Comparison of ENCODE assay signal across 14 cellular contexts in genomic region chr21:44657635-44658183, GRCh38. TPM values are rescaled to one million over a fixed set of nuclear protein-coding genes. Genes with fewer than 3 reads are reported as not detected.
DNase-seq lines count a peak whose midpoint lies in the region; ATAC-seq, FAIRE-seq and TF ChIP-seq lines count a peak whose summit lies in the region.
"Had no signal": no experiment of that assay in that cellular context is flagged by ENCODE, and none has a peak within 500 bp of the region (broad histone marks: within the 10 kb centered on the region; RNA-seq: fewer than 3 reads in every experiment).

Gene KRTAP12-3, plus strand, starts transcription at chr21:44657932. Its CDS starts 48 bp downstream, at chr21:44657980.

- peak within 1 kb of the TSS; percentile 48 for H3K4me3 Mint-ChIP-seq in activated naive CD4-positive, alpha-beta T cell treated with anti-CD3 and anti-CD28 coated beads for 36 hours
- peak within 1 kb of the TSS; percentile 74 for H3K4me3 Mint-ChIP-seq in natural killer cell
- no peak within 1 kb of the TSS for H3K4me3 Mint-ChIP-seq in endodermal cell

- peaks cover 6% of the 10 kb centered on the region for H3K9me3 ChIP-seq in endodermal cell (ENCODE audit: control insufficient read depth, low read length)

- peaks cover 7% of the 10 kb centered on the region for H3K36me3 Mint-ChIP-seq in activated naive CD4-positive, alpha-beta T cell treated with anti-CD3 and anti-CD28 coated beads for 36 hours (ENCODE audit: low read depth)
- H3K36me3 Mint-ChIP-seq in natural killer cell, result peaks cover 18% of the 10 kb centered on the region
- H3K36me3 Mint-ChIP-seq in endodermal cell (ENCODE audit: low read depth), result no peaks in the 10 kb centered on the region

- no peak within 1 kb of the TSS for H3K27ac ChIP-seq in endodermal cell (ENCODE audit: low read depth, low read length)
- H3K27ac ChIP-seq: left ventricle myocardium inferior had no signal

- DNase-seq in H4 (ENCODE audit: low spot score) (peak; percentile 82), T-helper 1 cell (peak; percentile 43 to 93 (median 48)), natural killer cell (peak; percentile 49), endodermal cell (no peak), NCI-H510A (lab: John Stamatoyannopoulos, UW) (no peak), D721Med (ENCODE audit: insufficient read length, low spot score) (no peak)
- DNase-seq in activated naive CD4-positive, alpha-beta T cell treated with anti-CD3 and anti-CD28 coated beads for 36 hours, result peak; percentile 45
- DNase-seq: activated CD4-positive, CD25-positive, alpha-beta regulatory T cell treated with anti-CD3 and anti-CD28 coated beads, Interleukin-2, amount 50 U/mL, for 72 hours; left ventricle myocardium inferior; NCI-H2171 had no signal

- peak within 1 kb of the TSS; percentile 76 for H3K27ac Mint-ChIP-seq in activated naive CD4-positive, alpha-beta T cell treated with anti-CD3 and anti-CD28 coated beads for 36 hours
- H3K27ac Mint-ChIP-seq in natural killer cell (peak within 1 kb of the TSS; percentile 89 to 94), endodermal cell (no peak within 1 kb of the TSS)

- intact Hi-C loops in activated naive CD4-positive, alpha-beta T cell treated with anti-CD3 and anti-CD28 coated beads for 36 hours (cut with micrococcal nuclease), result loop anchor here (1.0 kb wide), 2 partner anchors 38 to 257 kb away; no protein-coding TSS in a partner anchor
- intact Hi-C loops in natural killer cell (cut with micrococcal nuclease), result loop anchor here (2.0 kb wide), 2 partner anchors 31 to 39 kb away; partner anchors contain the start of gene KRTAP10-9

- FAIRE-seq in D721Med (lab: Jason Lieb, UNC), result no peak
- FAIRE-seq: HTR-8/SVneo had no signal

- CTCF ChIA-PET in activated naive CD4-positive, alpha-beta T cell treated with anti-CD3 and anti-CD28 coated beads for 36 hours (lab: Charles Lee), result interaction anchor here (1.1 kb wide), 1 partner anchor 8 kb away, joined by 3 read pairs; no protein-coding TSS in a partner anchor

- H3K9me3 Mint-ChIP-seq in activated naive CD4-positive, alpha-beta T cell treated with anti-CD3 and anti-CD28 coated beads for 36 hours, result peaks cover 33% of the 10 kb centered on the region
- peaks cover 2 to 12% of the 10 kb centered on the region in 2 donors for H3K9me3 Mint-ChIP-seq in natural killer cell
- H3K9me3 Mint-ChIP-seq in endodermal cell, result peaks cover 16% of the 10 kb centered on the region

- no peak within 1 kb of the TSS for H3K4me3 ChIP-seq in endodermal cell (ENCODE audit: low read length)
- H3K4me3 ChIP-seq: left ventricle myocardium inferior had no signal

- peaks cover 49% of the 10 kb centered on the region for H3K4me1 Mint-ChIP-seq in activated naive CD4-positive, alpha-beta T cell treated with anti-CD3 and anti-CD28 coated beads for 36 hours (ENCODE audit: low read depth)
- H3K4me1 Mint-ChIP-seq in natural killer cell, result peaks cover 55 to 56% of the 10 kb centered on the region in 2 donors
- H3K4me1 Mint-ChIP-seq in endodermal cell, result peaks cover 10% of the 10 kb centered on the region

- WGBS in endodermal cell (ENCODE audit: insufficient coverage in 1 of 2, insufficient read length in 1 of 2), 2 experiments, result 84 to 92% methylated on average over 20 of the region's 20 CpGs

- H3K36me3 ChIP-seq in endodermal cell (ENCODE audit: control insufficient read depth, insufficient read depth, low read length), result no peaks in the 10 kb centered on the region
- H3K36me3 ChIP-seq: left ventricle myocardium inferior had no signal

- H3K4me1 ChIP-seq in endodermal cell (ENCODE audit: control insufficient read depth, insufficient read depth, low read length), result no peaks in the 10 kb centered on the region
- H3K4me1 ChIP-seq: left ventricle myocardium inferior had no signal

- no peaks in the 10 kb centered on the region for H3K27me3 Mint-ChIP-seq in activated naive CD4-positive, alpha-beta T cell treated with anti-CD3 and anti-CD28 coated beads for 36 hours (ENCODE audit: low read depth)
- H3K27me3 Mint-ChIP-seq in natural killer cell (ENCODE audit: low read depth in 2 of 2), result peaks cover 5 to 7% of the 10 kb centered on the region in 2 donors
- H3K27me3 Mint-ChIP-seq in endodermal cell (ENCODE audit: insufficient read depth), result peaks cover 4% of the 10 kb centered on the region

- ATAC-seq in natural killer cell, result peak; percentile 76 to 86 (median 77)
- no peak for ATAC-seq in HG03342 (IDR thresholded peaks at IDR 0.05; ENCODE audit: unreplicated experiment)

- H3K27me3 ChIP-seq in endodermal cell (ENCODE audit: control insufficient read depth, insufficient read depth, low read length, poor library complexity, severe bottlenecking), result no peaks in the 10 kb centered on the region

- no peak for TF ChIP-seq CTCF in natural killer cell (IDR thresholded peaks at IDR 0.05)
- TF ChIP-seq CTCF in endodermal cell (conservative IDR thresholded peaks at IDR 0.05), result no peak
- no peak for TF ChIP-seq CTCF in D721Med (IDR thresholded peaks at IDR 0.05; ENCODE audit: insufficient read depth, missing control alignments)

- no peak within 1 kb of the TSS for H3K9ac ChIP-seq in endodermal cell (ENCODE audit: extremely low read depth, low read length, poor library complexity, severe bottlenecking)

RNA-seq across cellular contexts. Expression of gene KRTAP12-3, which starts in this region (rescaled TPM):
- total RNA-seq in H4 (2014; rRNA removed; shearing (Covaris generic)), result not detected in 2 replicates
- total RNA-seq in activated naive CD4-positive, alpha-beta T cell treated with anti-CD3 and anti-CD28 coated beads for 36 hours, result not detected
- total RNA-seq in natural killer cell (1 to 10 TPM in 2 of 3 donors, not detected in 1; 1.0 to 1.1 TPM), endodermal cell (not detected)
- polyA plus RNA-seq in endodermal cell (2013, experiment 1 of 2), result not detected
- polyA plus RNA-seq in endodermal cell (2013, experiment 2 of 2), result not detected
- total RNA-seq: cardiac septum, left ventricle myocardium inferior, pulmonary artery endothelial cell had no signal

Comparison
In these comparisons a context has a peak if more than half of its experiments do, and no peak if none do; other contexts are left out.
1. Peak in DNase-seq in H4; RNA of the gene not detected or under 1 TPM.
2. Peak in DNase-seq in activated naive CD4-positive, alpha-beta T cell treated with anti-CD3 and anti-CD28 coated beads for 36 hours; RNA of the gene not detected or under 1 TPM.
3. DNase-seq: peak in T-helper 1 cell (5 of 5) and natural killer cell (single experiment); none in endodermal cell (single experiment), NCI-H510A (single experiment) and D721Med (single experiment).